9 cellular contexts compared by ENCODE assay signal in the genomic region with DNA sequence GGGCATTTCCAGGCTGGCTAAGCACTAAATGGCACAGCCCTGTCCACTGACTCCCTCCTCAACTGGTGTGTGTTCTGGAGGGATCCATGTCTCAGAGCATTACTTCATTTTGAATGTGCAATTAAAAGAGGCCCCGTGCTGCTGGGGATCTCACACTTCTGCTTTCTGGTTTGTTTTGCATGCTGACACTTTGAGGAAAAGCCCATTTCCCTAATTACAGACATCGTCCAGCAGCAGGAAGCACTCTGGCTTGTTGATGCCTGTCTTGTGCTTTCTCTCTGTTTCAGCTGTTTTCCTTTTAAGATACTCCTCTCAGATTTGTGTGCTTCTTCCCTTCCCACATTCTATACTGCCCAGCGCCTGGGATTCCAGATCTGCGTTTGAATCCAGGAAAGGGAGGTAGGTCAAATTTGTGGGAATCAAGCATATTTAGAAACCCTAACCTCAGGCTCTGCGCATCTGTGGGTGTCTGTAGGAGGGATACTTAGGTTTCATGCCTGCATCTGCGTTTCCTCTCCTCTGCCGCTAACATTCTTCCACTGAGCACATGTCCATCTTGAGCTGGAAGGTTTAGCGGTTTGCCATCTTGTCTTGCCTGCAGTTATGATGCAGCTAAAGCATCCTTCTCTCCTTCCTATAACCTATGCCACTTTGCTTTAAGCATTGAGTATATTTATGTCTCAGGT. TPM values are rescaled to one million over a fixed set of nuclear protein-coding genes. Genes with fewer than 3 reads are reported as not detected.
DNase-seq lines count a peak whose midpoint lies in the region; ATAC-seq, FAIRE-seq and TF ChIP-seq lines count a peak whose summit lies in the region.
"Had no signal": no experiment of that assay in that cellular context is flagged by ENCODE, and none has a peak within 500 bp of the region (broad histone marks: within the 10 kb centered on the region; RNA-seq: fewer than 3 reads in every experiment).

No MANE protein-coding gene starts in this region.

- peak overlapping the region in 1 of 2 donors; percentile 32 for H3K27ac ChIP-seq in small intestine (ENCODE audit: low read depth in 1 of 2, low read length in 1 of 2)
- H3K27ac ChIP-seq: SJSA1 had no signal

- ATAC-seq in GM18861 (IDR thresholded peaks at IDR 0.05; ENCODE audit: unreplicated experiment) = peak; percentile 48
- ATAC-seq in HG02571 (IDR thresholded peaks at IDR 0.05; ENCODE audit: unreplicated experiment) = peak; percentile 66
- ATAC-seq in left colon = peak; percentile 40

- H2AFZ ChIP-seq in Loucy (ENCODE audit: low read length) = no peak overlapping the region

- CTCF ChIA-PET in Caco-2 (lab: Charles Lee) = no interaction called here

- POLR2A ChIA-PET in Caco-2 (lab: Charles Lee) = no interaction called here

- H3K27me3 Mint-ChIP-seq in Caco-2 (ENCODE audit: insufficient read depth, unreplicated experiment) = no peaks in the 10 kb centered on the region
- H3K27me3 Mint-ChIP-seq in activated T-helper 1 cell treated with anti-CD3 and anti-CD28 coated beads, Interleukin-12 subunit alpha, Interleukin-12 subunit beta, Interleukin-2, Interleukin-4 antibody, amounts not matched to agents 30 ng/mL and 10 ng/mL and 1 ng/mL, durations not matched to agents 14 hours and 24 hours and 36 hours (ENCODE audit: insufficient read depth) = peaks cover 17% of the 10 kb centered on the region

- no peak for FAIRE-seq in small intestine (lab: Jason Lieb, UNC)

- H3K9me3 Mint-ChIP-seq in Caco-2 (ENCODE audit: unreplicated experiment) = no peaks in the 10 kb centered on the region
- no peaks in the 10 kb centered on the region for H3K9me3 Mint-ChIP-seq in activated T-helper 1 cell treated with anti-CD3 and anti-CD28 coated beads, Interleukin-12 subunit alpha, Interleukin-12 subunit beta, Interleukin-2, Interleukin-4 antibody, amounts not matched to agents 30 ng/mL and 10 ng/mL and 1 ng/mL, durations not matched to agents 14 hours and 24 hours and 36 hours

- no peak overlapping the region for H3K9ac ChIP-seq in Loucy (ENCODE audit: low read depth, low read length, poor library complexity, severe bottlenecking)

- BruUV-seq in Caco-2 (replicated peaks; lab: Mats Ljungman, UMichigan) = no TSS peak

- H3K4me3 ChIP-seq in Loucy (ENCODE audit: low read length, poor library complexity, severe bottlenecking) = no peak overlapping the region
- H3K4me3 ChIP-seq in small intestine (ENCODE audit: low read depth in 1 of 2, low read length in 2 of 2) = no peak overlapping the region
- no peak overlapping the region for H3K4me3 ChIP-seq in Caco-2 (ENCODE audit: low read depth, low read length)
- H3K4me3 ChIP-seq: SJSA1 had no signal

- H3F3A ChIP-seq in Loucy (ENCODE audit: low read depth) = no peaks in the 10 kb centered on the region

- H3K27ac Mint-ChIP-seq in Caco-2 (ENCODE audit: unreplicated experiment) = no peak overlapping the region
- no peak overlapping the region for H3K27ac Mint-ChIP-seq in activated T-helper 1 cell treated with anti-CD3 and anti-CD28 coated beads, Interleukin-12 subunit alpha, Interleukin-12 subunit beta, Interleukin-2, Interleukin-4 antibody, amounts not matched to agents 30 ng/mL and 10 ng/mL and 1 ng/mL, durations not matched to agents 14 hours and 24 hours and 36 hours

- no peaks in the 10 kb centered on the region for H3K4me1 Mint-ChIP-seq in Caco-2 (ENCODE audit: low read depth, unreplicated experiment)
- no peaks in the 10 kb centered on the region for H3K4me1 Mint-ChIP-seq in activated T-helper 1 cell treated with anti-CD3 and anti-CD28 coated beads, Interleukin-12 subunit alpha, Interleukin-12 subunit beta, Interleukin-2, Interleukin-4 antibody, amounts not matched to agents 30 ng/mL and 10 ng/mL and 1 ng/mL, durations not matched to agents 14 hours and 24 hours and 36 hours (ENCODE audit: low read depth)

- H3K4me2 ChIP-seq in Loucy (ENCODE audit: low read depth, low read length, poor library complexity, severe bottlenecking) = peak overlapping the region; percentile 9

- peaks cover 19% of the 10 kb centered on the region for H3K36me3 ChIP-seq in Loucy (ENCODE audit: insufficient read depth, low read length)
- peaks cover 0 to 3% of the 10 kb centered on the region in 2 donors for H3K36me3 ChIP-seq in small intestine (ENCODE audit: control insufficient read depth in 2 of 2, insufficient read depth in 2 of 2, low read length in 2 of 2)
- H3K36me3 ChIP-seq in Caco-2 (ENCODE audit: control insufficient read depth, insufficient read depth, low read length) = no peaks in the 10 kb centered on the region
- H3K36me3 ChIP-seq: SJSA1 had no signal

- no peaks in the 10 kb centered on the region for H3K36me3 Mint-ChIP-seq in Caco-2 (ENCODE audit: insufficient read depth, unreplicated experiment)
- H3K36me3 Mint-ChIP-seq in activated T-helper 1 cell treated with anti-CD3 and anti-CD28 coated beads, Interleukin-12 subunit alpha, Interleukin-12 subunit beta, Interleukin-2, Interleukin-4 antibody, amounts not matched to agents 30 ng/mL and 10 ng/mL and 1 ng/mL, durations not matched to agents 14 hours and 24 hours and 36 hours (ENCODE audit: low read depth) = no peaks in the 10 kb centered on the region

- DNase-seq in left colon (no peak), small intestine (no peak), Caco-2 (no peak), DMS53 treated with DMSO at 0.1 percent for 48 hours (lab: John Stamatoyannopoulos, UW; ENCODE audit: unreplicated experiment) (no peak)
- DNase-seq in activated T-helper 1 cell treated with anti-CD3 and anti-CD28 coated beads, Interleukin-12 subunit alpha, Interleukin-12 subunit beta, Interleukin-2, Interleukin-4 antibody, amounts not matched to agents 30 ng/mL and 10 ng/mL and 1 ng/mL, durations not matched to agents 14 hours and 24 hours and 36 hours (ENCODE audit: low spot score) = no peak

- peaks cover 92% of the 10 kb centered on the region for H3K79me2 ChIP-seq in Loucy (ENCODE audit: insufficient read depth, low read length)

- H3K27me3 ChIP-seq in Loucy (ENCODE audit: insufficient read depth, low read length, poor library complexity, severe bottlenecking) (no peaks in the 10 kb centered on the region), small intestine (ENCODE audit: control insufficient read depth in 2 of 2, insufficient read depth in 2 of 2, low read length in 2 of 2) (no peaks in the 10 kb centered on the region), Caco-2 (replicated peaks; ENCODE audit: control insufficient read depth, insufficient read depth, low read length) (no peaks in the 10 kb centered on the region)
- H3K27me3 ChIP-seq: SJSA1 had no signal

- H4K20me1 ChIP-seq in Loucy (ENCODE audit: insufficient read depth, low read length, poor library complexity, severe bottlenecking) = peaks cover 3% of the 10 kb centered on the region

- 48 to 76% (median 64%) methylated on average over 8 of the region's 8 CpGs for WGBS in small intestine, 3 donors

- peaks cover 11% of the 10 kb centered on the region for H3K9me3 ChIP-seq in Loucy (ENCODE audit: insufficient read depth, low read depth, low read length)
- H3K9me3 ChIP-seq in small intestine (ENCODE audit: control insufficient read depth, low read depth) = no peaks in the 10 kb centered on the region
- no peaks in the 10 kb centered on the region for H3K9me3 ChIP-seq in Caco-2
- H3K9me3 ChIP-seq: SJSA1 had no signal

- TF ChIP-seq CTCF in Loucy (conservative IDR thresholded peaks at IDR 0.05; ENCODE audit: low read length) = no peak
- TF ChIP-seq CTCF in Caco-2 (IDR thresholded peaks at IDR 0.05; ENCODE audit: insufficient read depth in 1 of 2, low read depth in 1 of 2, low read length in 1 of 2, severe bottlenecking in 1 of 2, unreplicated experiment in 1 of 2) = no peak

- no peak overlapping the region for H3K4me3 Mint-ChIP-seq in Caco-2 (ENCODE audit: unreplicated experiment)
- H3K4me3 Mint-ChIP-seq in activated T-helper 1 cell treated with anti-CD3 and anti-CD28 coated beads, Interleukin-12 subunit alpha, Interleukin-12 subunit beta, Interleukin-2, Interleukin-4 antibody, amounts not matched to agents 30 ng/mL and 10 ng/mL and 1 ng/mL, durations not matched to agents 14 hours and 24 hours and 36 hours = no peak overlapping the region

- no peaks in the 10 kb centered on the region for H3K9me2 ChIP-seq in Loucy (replicated peaks; ENCODE audit: low read depth, low read length)

- intact Hi-C loops in left colon (cut with DNase I, micrococcal nuclease) (no loop called here), Caco-2 (cut with micrococcal nuclease; ENCODE audit: unreplicated experiment) (no loop called here)
- intact Hi-C loops in activated T-helper 1 cell treated with anti-CD3 and anti-CD28 coated beads, Interleukin-12 subunit alpha, Interleukin-12 subunit beta, Interleukin-2, Interleukin-4 antibody, amounts not matched to agents 30 ng/mL and 10 ng/mL and 1 ng/mL, durations not matched to agents 14 hours and 24 hours and 36 hours (cut with micrococcal nuclease) = no loop called here

- peaks cover 43% of the 10 kb centered on the region for H3K4me1 ChIP-seq in Loucy (ENCODE audit: insufficient read depth, low read length, poor library complexity, severe bottlenecking)
- H3K4me1 ChIP-seq in small intestine (ENCODE audit: control insufficient read depth in 2 of 2, insufficient read depth in 1 of 2, low read depth in 1 of 2, low read length in 1 of 2) = peaks cover 2 to 3% of the 10 kb centered on the region in 2 donors
- no peaks in the 10 kb centered on the region for H3K4me1 ChIP-seq in Caco-2
- H3K4me1 ChIP-seq: SJSA1 had no signal

RNA-seq across cellular contexts. Expression of a gene that starts 25.7 kb away (rescaled TPM):
- 10 to 100 TPM; 45.1 to 59.7 TPM for total RNA-seq in left colon
- polyA plus RNA-seq in small intestine = 10 to 100 TPM; 29.7 to 40.9 (median 33.8) TPM
- total RNA-seq in Caco-2 (2022) = 4.6 and 5.3 TPM in 2 replicates
- total RNA-seq in activated T-helper 1 cell treated with anti-CD3 and anti-CD28 coated beads, Interleukin-12 subunit alpha, Interleukin-12 subunit beta, Interleukin-2, Interleukin-4 antibody, amounts not matched to agents 30 ng/mL and 10 ng/mL and 1 ng/mL, durations not matched to agents 14 hours and 24 hours and 36 hours = 0.07 and 0.18 TPM in 2 replicates
- total RNA-seq: SJSA1 had no signal
